Comparison of ENCODE assay signal across 2 cellular contexts in genomic region chr2:216578325-216578724, GRCh38.
TF ChIP-seq lines count a peak whose summit lies in the region.

No MANE protein-coding gene starts in this region.

TF ChIP-seq in H1, 55 proteins besides CTCF, POLR2A, EP300 and RAD21:
- no peak for TF ChIP-seq CREB1 (IDR thresholded peaks at IDR 0.05)
- no peak for TF ChIP-seq POU5F1 (IDR thresholded peaks at IDR 0.05; ENCODE audit: low read depth, low read length)
- TF ChIP-seq SIX5 (IDR thresholded peaks at IDR 0.05; ENCODE audit: low read depth, low read length), result no peak
- no peak for TF ChIP-seq HDAC6 (IDR thresholded peaks at IDR 0.05; ENCODE audit: low read depth, low read length)
- TF ChIP-seq SIN3A (conservative IDR thresholded peaks at IDR 0.05 in 1 of 2, IDR thresholded peaks at IDR 0.05 in 1 of 2; ENCODE audit: low read depth in 1 of 2, low read length in 2 of 2), result no peak
- no peak for TF ChIP-seq NRF1 (IDR thresholded peaks at IDR 0.05; ENCODE audit: low read depth, low read length)
- TF ChIP-seq RXRA (IDR thresholded peaks at IDR 0.05; ENCODE audit: insufficient read depth, low read depth, low read length), result no peak
- TF ChIP-seq MAFK (IDR thresholded peaks at IDR 0.05; ENCODE audit: low read depth, low read length), result no peak
- no peak for TF ChIP-seq HDAC2 (IDR thresholded peaks at IDR 0.05; ENCODE audit: borderline replicate concordance in 1 of 2, low read depth in 2 of 2, low read length in 2 of 2)
- TF ChIP-seq CBX5 (IDR thresholded peaks at IDR 0.05; ENCODE audit: low read depth, low read length), result no peak
- no peak for TF ChIP-seq EGR1 (IDR thresholded peaks at IDR 0.05; ENCODE audit: borderline replicate concordance, low read depth, low read length)
- TF ChIP-seq GTF2F1 (IDR thresholded peaks at IDR 0.05; ENCODE audit: borderline replicate concordance, low read depth, low read length), result no peak
- TF ChIP-seq POLR2AphosphoS5 (IDR thresholded peaks at IDR 0.05; ENCODE audit: low read depth, low read length), result no peak
- no peak for TF ChIP-seq RNF2 (IDR thresholded peaks at IDR 0.05; ENCODE audit: borderline replicate concordance, low read depth, low read length, missing control alignments, poor library complexity, severe bottlenecking)
- TF ChIP-seq BACH1 (IDR thresholded peaks at IDR 0.05; ENCODE audit: low read length), result no peak
- TF ChIP-seq ZNF274 (IDR thresholded peaks at IDR 0.05; ENCODE audit: borderline replicate concordance, extremely low read depth, low read length), result no peak
- TF ChIP-seq TAF7 (optimal IDR thresholded peaks at IDR 0.05; ENCODE audit: borderline replicate concordance, low read depth, low read length), result no peak
- TF ChIP-seq, protein P1, sequence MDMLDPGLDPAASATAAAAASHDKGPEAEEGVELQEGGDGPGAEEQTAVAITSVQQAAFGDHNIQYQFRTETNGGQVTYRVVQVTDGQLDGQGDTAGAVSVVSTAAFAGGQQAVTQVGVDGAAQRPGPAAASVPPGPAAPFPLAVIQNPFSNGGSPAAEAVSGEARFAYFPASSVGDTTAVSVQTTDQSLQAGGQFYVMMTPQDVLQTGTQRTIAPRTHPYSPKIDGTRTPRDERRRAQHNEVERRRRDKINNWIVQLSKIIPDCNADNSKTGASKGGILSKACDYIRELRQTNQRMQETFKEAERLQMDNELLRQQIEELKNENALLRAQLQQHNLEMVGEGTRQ (IDR thresholded peaks at IDR 0.05; ENCODE audit: low read length), result no peak

TF ChIP-seq in WTC11, 78 proteins besides CTCF, POLR2A, EP300 and RAD21:
- TF ChIP-seq, protein P2, sequence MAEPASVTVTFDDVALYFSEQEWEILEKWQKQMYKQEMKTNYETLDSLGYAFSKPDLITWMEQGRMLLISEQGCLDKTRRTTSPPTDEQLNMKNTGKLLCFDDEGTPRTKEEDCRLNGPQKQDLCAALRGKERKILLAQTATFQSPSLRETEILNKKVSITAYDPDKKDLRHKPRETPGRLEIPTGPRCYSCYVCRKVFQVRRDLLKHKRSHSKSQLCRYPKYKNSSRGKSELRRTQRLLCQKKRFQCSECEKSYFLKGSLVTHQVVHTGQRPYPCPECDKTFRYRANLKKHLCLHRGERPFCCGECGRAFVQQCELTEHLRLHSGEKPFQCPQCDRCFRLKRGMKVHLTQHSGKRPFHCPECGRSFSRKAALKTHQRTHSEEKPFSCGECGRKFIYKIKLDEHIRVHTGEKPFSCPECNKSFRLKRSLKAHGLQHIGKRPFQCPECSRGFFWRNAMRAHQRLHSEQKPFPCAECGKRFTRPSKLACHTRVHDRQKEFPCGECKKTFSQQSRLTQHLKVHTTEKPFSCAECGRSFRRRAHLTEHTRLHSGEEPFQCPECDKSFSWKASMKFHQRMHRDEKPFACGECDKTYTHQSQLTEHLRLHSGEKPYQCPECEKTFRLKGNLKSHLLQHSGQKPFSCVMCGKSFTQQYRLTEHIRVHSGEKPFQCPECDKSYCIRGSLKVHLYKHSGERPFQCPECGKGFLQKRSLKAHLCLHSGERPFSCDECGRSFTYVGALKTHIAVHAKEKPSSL (CRISPR knock-in tag; conservative IDR thresholded peaks at IDR 0.05), result no peak
- TF ChIP-seq, protein P3, sequence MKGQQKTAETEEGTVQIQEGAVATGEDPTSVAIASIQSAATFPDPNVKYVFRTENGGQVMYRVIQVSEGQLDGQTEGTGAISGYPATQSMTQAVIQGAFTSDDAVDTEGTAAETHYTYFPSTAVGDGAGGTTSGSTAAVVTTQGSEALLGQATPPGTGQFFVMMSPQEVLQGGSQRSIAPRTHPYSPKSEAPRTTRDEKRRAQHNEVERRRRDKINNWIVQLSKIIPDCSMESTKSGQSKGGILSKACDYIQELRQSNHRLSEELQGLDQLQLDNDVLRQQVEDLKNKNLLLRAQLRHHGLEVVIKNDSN (CRISPR knock-in tag; IDR thresholded peaks at IDR 0.05), result no peak
- TF ChIP-seq FOXJ3 (CRISPR knock-in tag; IDR thresholded peaks at IDR 0.05; ENCODE audit: borderline replicate concordance) (no peak), ZNF121 (CRISPR knock-in tag; IDR thresholded peaks at IDR 0.05) (no peak), GABPB1 (CRISPR knock-in tag; IDR thresholded peaks at IDR 0.05) (no peak), JUN (CRISPR knock-in tag; IDR thresholded peaks at IDR 0.05) (no peak), SMAD3 (CRISPR knock-in tag; IDR thresholded peaks at IDR 0.05; ENCODE audit: borderline replicate concordance) (no peak), E2F4 (CRISPR knock-in tag; IDR thresholded peaks at IDR 0.05; ENCODE audit: borderline replicate concordance, low read depth) (no peak)
- TF ChIP-seq, protein P4, sequence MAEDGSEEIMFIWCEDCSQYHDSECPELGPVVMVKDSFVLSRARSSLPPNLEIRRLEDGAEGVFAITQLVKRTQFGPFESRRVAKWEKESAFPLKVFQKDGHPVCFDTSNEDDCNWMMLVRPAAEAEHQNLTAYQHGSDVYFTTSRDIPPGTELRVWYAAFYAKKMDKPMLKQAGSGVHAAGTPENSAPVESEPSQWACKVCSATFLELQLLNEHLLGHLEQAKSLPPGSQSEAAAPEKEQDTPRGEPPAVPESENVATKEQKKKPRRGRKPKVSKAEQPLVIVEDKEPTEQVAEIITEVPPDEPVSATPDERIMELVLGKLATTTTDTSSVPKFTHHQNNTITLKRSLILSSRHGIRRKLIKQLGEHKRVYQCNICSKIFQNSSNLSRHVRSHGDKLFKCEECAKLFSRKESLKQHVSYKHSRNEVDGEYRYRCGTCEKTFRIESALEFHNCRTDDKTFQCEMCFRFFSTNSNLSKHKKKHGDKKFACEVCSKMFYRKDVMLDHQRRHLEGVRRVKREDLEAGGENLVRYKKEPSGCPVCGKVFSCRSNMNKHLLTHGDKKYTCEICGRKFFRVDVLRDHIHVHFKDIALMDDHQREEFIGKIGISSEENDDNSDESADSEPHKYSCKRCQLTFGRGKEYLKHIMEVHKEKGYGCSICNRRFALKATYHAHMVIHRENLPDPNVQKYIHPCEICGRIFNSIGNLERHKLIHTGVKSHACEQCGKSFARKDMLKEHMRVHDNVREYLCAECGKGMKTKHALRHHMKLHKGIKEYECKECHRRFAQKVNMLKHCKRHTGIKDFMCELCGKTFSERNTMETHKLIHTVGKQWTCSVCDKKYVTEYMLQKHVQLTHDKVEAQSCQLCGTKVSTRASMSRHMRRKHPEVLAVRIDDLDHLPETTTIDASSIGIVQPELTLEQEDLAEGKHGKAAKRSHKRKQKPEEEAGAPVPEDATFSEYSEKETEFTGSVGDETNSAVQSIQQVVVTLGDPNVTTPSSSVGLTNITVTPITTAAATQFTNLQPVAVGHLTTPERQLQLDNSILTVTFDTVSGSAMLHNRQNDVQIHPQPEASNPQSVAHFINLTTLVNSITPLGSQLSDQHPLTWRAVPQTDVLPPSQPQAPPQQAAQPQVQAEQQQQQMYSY (CRISPR knock-in tag; IDR thresholded peaks at IDR 0.05), result no peak
